8 cellular contexts compared by ENCODE assay signal in genomic region chrX:68732906-68733493, GRCh38.
DNase-seq lines count a peak whose midpoint lies in the region; ATAC-seq and TF ChIP-seq lines count a peak whose summit lies in the region.

No MANE protein-coding gene starts in this region.

- H3K36me3 ChIP-seq in Peyer's patch (no peaks in the 10 kb centered on the region), trophoblast cell (ENCODE audit: control insufficient read depth in 1 of 2, insufficient read depth in 2 of 2, low read length in 2 of 2) (no peaks in the 10 kb centered on the region), vagina (no peaks in the 10 kb centered on the region)

- H3K9ac ChIP-seq in trophoblast cell (ENCODE audit: low read length) = no peak overlapping the region

- no peak overlapping the region for H2BK5ac ChIP-seq in trophoblast cell (ENCODE audit: low read depth, low read length, poor library complexity)

- H4K12ac ChIP-seq in trophoblast cell (ENCODE audit: low read depth, low read length) = no peak overlapping the region

- ATAC-seq in HG02981 (IDR thresholded peaks at IDR 0.05; ENCODE audit: unreplicated experiment) (peak; percentile 69), foreskin keratinocyte (peak; percentile 75)

- H4K91ac ChIP-seq in trophoblast cell (ENCODE audit: low read depth, low read length) = no peak overlapping the region

- DNase-seq in NCI-H748 (lab: John Stamatoyannopoulos, UW; ENCODE audit: unreplicated experiment) (peak; percentile 45), NCI-H748 treated with DMSO at 0.1 percent for 48 hours (lab: John Stamatoyannopoulos, UW) (no peak), Peyer's patch (peak; percentile 30 to 77 (median 60)), activated T-helper 1 cell treated with Interleukin-2 at 50 U/mL for 16 hours (ENCODE audit: low read depth) (peak; percentile 44), foreskin keratinocyte (peak in 1 of 2 donors; percentile 17), trophoblast cell (peak; percentile 46 to 73), vagina (ENCODE audit: extremely low spot score in 2 of 2) (no peak)

- no peak overlapping the region for H2AK5ac ChIP-seq in trophoblast cell (ENCODE audit: low read length)

- H3K4me3 ChIP-seq in Peyer's patch = no peak overlapping the region
- no peak overlapping the region for H3K4me3 ChIP-seq in trophoblast cell (ENCODE audit: low read depth, low read length)
- no peak overlapping the region for H3K4me3 ChIP-seq in vagina

- peak overlapping the region; percentile 19 for H4K8ac ChIP-seq in trophoblast cell (ENCODE audit: low read depth, low read length)

- H3K18ac ChIP-seq in trophoblast cell (ENCODE audit: low read length) = no peak overlapping the region

- WGBS in trophoblast cell (ENCODE audit: extremely low coverage, insufficient coverage, insufficient read length) = no CpG with 5 or more reads among the region's 4 CpGs

- H3K4me1 ChIP-seq in Peyer's patch = no peaks in the 10 kb centered on the region
- no peaks in the 10 kb centered on the region for H3K4me1 ChIP-seq in foreskin keratinocyte
- no peaks in the 10 kb centered on the region for H3K4me1 ChIP-seq in trophoblast cell (ENCODE audit: control insufficient read depth in 1 of 2, insufficient read depth in 2 of 2, low read length in 2 of 2)
- no peaks in the 10 kb centered on the region for H3K4me1 ChIP-seq in vagina

- no peaks in the 10 kb centered on the region for H3K79me1 ChIP-seq in trophoblast cell (ENCODE audit: low read length)

- H2BK120ac ChIP-seq in trophoblast cell (ENCODE audit: insufficient read depth, low read length, poor library complexity) = no peak overlapping the region

- H3K9me3 ChIP-seq in Peyer's patch (no peaks in the 10 kb centered on the region), trophoblast cell (ENCODE audit: insufficient read depth, low read depth, low read length) (no peaks in the 10 kb centered on the region), vagina (no peaks in the 10 kb centered on the region)

- H3K27ac ChIP-seq in Peyer's patch = no peak overlapping the region
- H3K27ac ChIP-seq in foreskin keratinocyte = no peak overlapping the region
- no peak overlapping the region for H3K27ac ChIP-seq in trophoblast cell (ENCODE audit: low read depth, low read length)
- H3K27ac ChIP-seq in vagina = no peak overlapping the region

- H3K4me2 ChIP-seq in trophoblast cell (ENCODE audit: low read length) = no peak overlapping the region

- no peaks in the 10 kb centered on the region for H3K27me3 ChIP-seq in Peyer's patch
- H3K27me3 ChIP-seq in foreskin keratinocyte = no peaks in the 10 kb centered on the region
- H3K27me3 ChIP-seq in trophoblast cell (ENCODE audit: insufficient read depth, low read length) = no peaks in the 10 kb centered on the region
- no peaks in the 10 kb centered on the region for H3K27me3 ChIP-seq in vagina

- no peak overlapping the region for H3K14ac ChIP-seq in trophoblast cell (ENCODE audit: low read length)

- no peak for TF ChIP-seq POLR2A in Peyer's patch (IDR thresholded peaks at IDR 0.05)
- TF ChIP-seq POLR2A in vagina (IDR thresholded peaks at IDR 0.05) = no peak

- H2BK12ac ChIP-seq in trophoblast cell (ENCODE audit: low read length) = no peak overlapping the region

- intact Hi-C loops in vagina (cut with DNase I) = no loop called here

- H3K23ac ChIP-seq in trophoblast cell (ENCODE audit: low read length) = no peak overlapping the region

- H3K4ac ChIP-seq in trophoblast cell (ENCODE audit: low read depth, low read length) = no peak overlapping the region

- H3K79me2 ChIP-seq in trophoblast cell (ENCODE audit: control insufficient read depth, insufficient read depth, low read length, poor library complexity) = no peaks in the 10 kb centered on the region

- no peak overlapping the region for H2AFZ ChIP-seq in trophoblast cell (ENCODE audit: insufficient read depth, low read length, poor library complexity)

- TF ChIP-seq CTCF in Peyer's patch (IDR thresholded peaks at IDR 0.05) (peak in 4 of 6 experiments; percentile 35 to 56 (median 50)), foreskin keratinocyte (conservative IDR thresholded peaks at IDR 0.05) (peak; percentile 79), vagina (IDR thresholded peaks at IDR 0.05) (peak in 2 of 3 experiments; percentile 17 to 49)

Comparison
In these comparisons a context has a peak if more than half of its experiments do, and no peak if none do; other contexts are left out.
1. DNase-seq: peak in NCI-H748 (single experiment), Peyer's patch (3 of 3), activated T-helper 1 cell treated with Interleukin-2 at 50 U/mL for 16 hours (single experiment) and trophoblast cell (2 of 2); none in NCI-H748 treated with DMSO at 0.1 percent for 48 hours (single experiment) and vagina (0 of 2).
2. Peak in every context shown above with its lines, with median percentiles within 50 percentile points of each other: CTCF ChIP-seq.